12 cellular contexts compared by ENCODE assay signal in the genomic region with DNA sequence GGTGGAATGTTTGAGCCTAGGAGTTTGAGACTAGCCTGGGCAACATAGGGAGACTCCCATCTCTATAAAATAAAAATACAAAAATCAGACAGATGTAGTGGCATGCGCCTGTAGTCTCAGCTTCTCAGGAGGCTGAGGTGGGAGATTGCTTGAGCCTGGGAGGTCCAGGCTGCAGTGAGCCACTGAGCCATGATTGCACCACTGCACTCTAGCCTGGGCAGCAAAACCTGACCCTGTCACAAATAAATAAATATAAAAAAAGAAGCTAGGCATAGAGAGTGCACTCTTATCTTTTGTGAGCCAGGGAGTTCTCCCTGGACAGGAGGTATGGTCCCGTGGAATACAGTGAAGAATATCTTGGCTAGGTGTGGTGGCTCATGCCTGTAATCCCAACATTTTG. TPM values are rescaled to one million over a fixed set of nuclear protein-coding genes. Genes with fewer than 3 reads are reported as not detected.
DNase-seq lines count a peak whose midpoint lies in the region; ATAC-seq and TF ChIP-seq lines count a peak whose summit lies in the region.
"Had no signal": no experiment of that assay in that cellular context is flagged by ENCODE, and none has a peak within 500 bp of the region (broad histone marks: within the 10 kb centered on the region; RNA-seq: fewer than 3 reads in every experiment).

No MANE protein-coding gene starts in this region.

- H3K4me1 ChIP-seq in hepatocyte (ENCODE audit: insufficient read depth): peaks cover 7% of the 10 kb centered on the region
- no peaks in the 10 kb centered on the region for H3K4me1 ChIP-seq in SJCRH30

- H3K9me2 ChIP-seq in hepatocyte (replicated peaks; ENCODE audit: insufficient read depth): no peaks in the 10 kb centered on the region

- no peaks in the 10 kb centered on the region for H4K20me1 ChIP-seq in hepatocyte (ENCODE audit: insufficient read depth, poor library complexity, severe bottlenecking)

- DNase-seq in hepatocyte (ENCODE audit: low spot score) (no peak), SJCRH30 (no peak), GM19238 (ENCODE audit: insufficient read length, low spot score) (no peak), NCI-H2196 treated with DMSO at 0.1 percent for 48 hours (lab: John Stamatoyannopoulos, UW; ENCODE audit: unreplicated experiment) (no peak), AML-193 (lab: John Stamatoyannopoulos, UW) (no peak)
- DNase-seq: activated CD4-positive, alpha-beta T cell treated with anti-CD3 and anti-CD28 coated beads, Interleukin-2, amount 50 U/mL, for 1 hour; CD8-positive, alpha-beta T cell; stimulated activated naive CD8-positive, alpha-beta T cell treated with anti-CD3 and anti-CD28 coated beads, Interleukin-15, amount 100 ng/mL, for 72 hours had no signal

- peak overlapping the region; percentile 57 for H3K4me2 ChIP-seq in hepatocyte

- peak overlapping the region; percentile 53 for H2AFZ ChIP-seq in hepatocyte

- TF ChIP-seq CTCF in hepatocyte (IDR thresholded peaks at IDR 0.05; ENCODE audit: poor library complexity): no peak

- ATAC-seq in GM18502 (IDR thresholded peaks at IDR 0.05; ENCODE audit: poor library complexity, unreplicated experiment) (peak; percentile 29), GM21576 (IDR thresholded peaks at IDR 0.05; ENCODE audit: unreplicated experiment) (peak; percentile 18), HG03175 (IDR thresholded peaks at IDR 0.05; ENCODE audit: unreplicated experiment) (peak; percentile 23)
- ATAC-seq: CD8-positive, alpha-beta T cell; Panc1; stimulated activated naive CD8-positive, alpha-beta T cell treated with anti-CD3 and anti-CD28 coated beads, Interleukin-15, amount 100 ng/mL, for 72 hours had no signal

- H3K36me3 ChIP-seq in hepatocyte (replicated peaks; ENCODE audit: insufficient read depth, low read depth) (no peaks in the 10 kb centered on the region), SJCRH30 (no peaks in the 10 kb centered on the region)

- H3K27me3 ChIP-seq in hepatocyte (no peaks in the 10 kb centered on the region), SJCRH30 (no peaks in the 10 kb centered on the region)

- WGBS in hepatocyte (ENCODE audit: low lambda C conversion rate, missing lambda C conversion rate): 89% methylated on average over 2 of the region's 2 CpGs

- H3K27ac ChIP-seq in hepatocyte (no peak overlapping the region), SJCRH30 (no peak overlapping the region)

- no peaks in the 10 kb centered on the region for H3K79me2 ChIP-seq in hepatocyte

- H3K9me3 ChIP-seq in hepatocyte (ENCODE audit: low read depth) (no peaks in the 10 kb centered on the region), SJCRH30 (replicated peaks) (no peaks in the 10 kb centered on the region)

- H3K4me3 ChIP-seq in hepatocyte: no peak overlapping the region
- no peak overlapping the region for H3K4me3 ChIP-seq in SJCRH30

RNA-seq across cellular contexts. Expression of gene KYNU, which starts 11.0 kb away (rescaled TPM):
- 13.1 and 13.8 TPM in 2 replicates for total RNA-seq in hepatocyte
- 7.6 and 9.4 TPM in 2 replicates for polyA plus RNA-seq in hepatocyte
- total RNA-seq in SJCRH30 (2014; rRNA removed; shearing (Covaris generic)): 0.02 TPM in 1 of 2 replicates, not detected in the other
- total RNA-seq: CD8-positive, alpha-beta T cell had no signal

Comparison
In these comparisons a context has a peak if more than half of its experiments do, and no peak if none do; other contexts are left out.
1. RNA of gene KYNU, which starts 11.0 kb away (total RNA-seq): 13.1 to 13.8 TPM in hepatocyte; 0.02 TPM in SJCRH30; every median in the first group is over 10 times any median in the second.
2. Peak in every context shown above with its lines, with median percentiles within 50 percentile points of each other: ATAC-seq.